Comparison of ENCODE assay signal across 7 cellular contexts in genomic region chr11:68206211-68206610, GRCh38. TPM values are rescaled to one million over a fixed set of nuclear protein-coding genes. Genes with fewer than 3 reads are reported as not detected.
DNase-seq lines count a peak whose midpoint lies in the region; ATAC-seq and TF ChIP-seq lines count a peak whose summit lies in the region.

No MANE protein-coding gene starts in this region.

- H3K4me3 Mint-ChIP-seq in chondrocyte (ENCODE audit: unreplicated experiment) = no peak overlapping the region

- H3K79me2 ChIP-seq in PC-3 (ENCODE audit: low read length) = peaks cover 98% of the 10 kb centered on the region

- WGBS in liver = 36% methylated on average over 5 of the region's 5 CpGs

- peaks cover 55% of the 10 kb centered on the region for H3K4me1 Mint-ChIP-seq in chondrocyte (ENCODE audit: low read depth)

- in situ Hi-C loops in G401 (cut with HindIII; ENCODE audit: low sequenced_read_pairs) = no loop called here

- H3K4me1 ChIP-seq in PC-3 (ENCODE audit: insufficient read depth, low read length) = peaks cover 7% of the 10 kb centered on the region
- H3K4me1 ChIP-seq in liver (ENCODE audit: control insufficient read depth in 4 of 4, insufficient read depth in 4 of 4, low read length in 3 of 4) = peaks cover 9 to 64% (median 32%) of the 10 kb centered on the region in 4 donors
- peaks cover 95% of the 10 kb centered on the region for H3K4me1 ChIP-seq in vagina

- H3K9me3 Mint-ChIP-seq in chondrocyte (ENCODE audit: low read depth) = no peaks in the 10 kb centered on the region

- POLR2A ChIA-PET in PC-3 (lab: Charles Lee; ENCODE audit: unreplicated experiment) = no interaction called here

- H3K4me3 ChIP-seq in PC-3 (ENCODE audit: low read length) = no peak overlapping the region
- H3K4me3 ChIP-seq in liver (ENCODE audit: low read depth in 1 of 3, low read length in 3 of 3) = no peak overlapping the region
- no peak overlapping the region for H3K4me3 ChIP-seq in vagina

- H3K9me2 ChIP-seq in PC-3 (replicated peaks; ENCODE audit: low read length) = no peaks in the 10 kb centered on the region

- H2AFZ ChIP-seq in PC-3 (ENCODE audit: low read length) = no peak overlapping the region

- H4K20me1 ChIP-seq in PC-3 (ENCODE audit: low read length) = peaks cover 60% of the 10 kb centered on the region

- ATAC-seq in PC-3 (peak; percentile 63), GM18502 (IDR thresholded peaks at IDR 0.05; ENCODE audit: poor library complexity, unreplicated experiment) (no peak)

- TF ChIP-seq POLR2A in vagina (IDR thresholded peaks at IDR 0.05) = no peak

- no peak overlapping the region for H3K4me2 ChIP-seq in PC-3 (ENCODE audit: low read length)

- CTCF ChIA-PET in PC-3 (lab: Charles Lee) = no interaction called here

- no peaks in the 10 kb centered on the region for H3K36me3 Mint-ChIP-seq in chondrocyte (ENCODE audit: low read depth)

- H3F3A ChIP-seq in PC-3 (ENCODE audit: low read length, unreplicated experiment) = peaks cover 3% of the 10 kb centered on the region

- BruUV-seq in PC-3 (replicated peaks; lab: Mats Ljungman, UMichigan) = no TSS peak

- H3K27ac ChIP-seq in PC-3 (ENCODE audit: low read length) (no peak overlapping the region), liver (ENCODE audit: low read depth in 1 of 2, low read length in 2 of 2) (peak overlapping the region in 1 of 2 donors; percentile 5), vagina (no peak overlapping the region)

- TF ChIP-seq CTCF in PC-3 (conservative IDR thresholded peaks at IDR 0.05; ENCODE audit: low read depth, low read length) (peak; percentile 90), chondrocyte (IDR thresholded peaks at IDR 0.05) (peak; percentile 87), liver (IDR thresholded peaks at IDR 0.05; ENCODE audit: low read depth, low read length, missing input control) (peak; percentile 76), vagina (IDR thresholded peaks at IDR 0.05) (peak; percentile 48 to 74 (median 54))

- H3K27me3 Mint-ChIP-seq in chondrocyte (ENCODE audit: low read depth) = no peaks in the 10 kb centered on the region

- H3K36me3 ChIP-seq in PC-3 (ENCODE audit: low read depth, low read length) = no peaks in the 10 kb centered on the region
- no peaks in the 10 kb centered on the region for H3K36me3 ChIP-seq in liver (ENCODE audit: control insufficient read depth in 4 of 4, insufficient read depth in 3 of 4, low read depth in 1 of 4, low read length in 3 of 4)
- H3K36me3 ChIP-seq in vagina = no peaks in the 10 kb centered on the region

- intact Hi-C loops in PC-3 (cut with micrococcal nuclease) = loop anchor here (5.0 kb wide), 1 partner anchor 129 kb away; no protein-coding TSS in a partner anchor
- intact Hi-C loops in vagina (cut with DNase I) = no loop called here

- H3K27ac Mint-ChIP-seq in chondrocyte (ENCODE audit: unreplicated experiment) = no peak overlapping the region

- H3K27me3 ChIP-seq in PC-3 (ENCODE audit: low read length) (no peaks in the 10 kb centered on the region), liver (ENCODE audit: control insufficient read depth in 4 of 4, insufficient read depth in 4 of 4, low read length in 3 of 4) (no peaks in the 10 kb centered on the region), vagina (no peaks in the 10 kb centered on the region)

- no peaks in the 10 kb centered on the region for H3K9me3 ChIP-seq in PC-3 (ENCODE audit: low read length)
- no peaks in the 10 kb centered on the region for H3K9me3 ChIP-seq in liver (ENCODE audit: control insufficient read depth in 4 of 4, low read length in 3 of 4)
- no peaks in the 10 kb centered on the region for H3K9me3 ChIP-seq in vagina

- H3K9ac ChIP-seq in PC-3 (ENCODE audit: low read length) (no peak overlapping the region), liver (ENCODE audit: low read depth in 1 of 2, low read length in 2 of 2) (no peak overlapping the region)

- DNase-seq in G401 (ENCODE audit: low spot score) = peak; percentile 83
- peak; percentile 80 to 86 for DNase-seq in Kasumi-1 (lab: John Stamatoyannopoulos, UW)
- peak; percentile 91 for DNase-seq in PC-3
- DNase-seq in chondrocyte (ENCODE audit: low spot score) = no peak
- DNase-seq in vagina (ENCODE audit: extremely low spot score in 2 of 2) = no peak

- peak; percentile 86 to 88 for TF ChIP-seq RAD21 in liver (IDR thresholded peaks at IDR 0.05)

TF ChIP-seq in liver, 16 proteins besides CTCF, POLR2A, EP300 and RAD21:
- TF ChIP-seq YY1 (IDR thresholded peaks at IDR 0.05) = no peak
- no peak for TF ChIP-seq TAF1 (conservative IDR thresholded peaks at IDR 0.05)
- TF ChIP-seq ATF3 (IDR thresholded peaks at IDR 0.05) = no peak
- TF ChIP-seq FOXA1 (IDR thresholded peaks at IDR 0.05) = no peak
- TF ChIP-seq RXRA (IDR thresholded peaks at IDR 0.05) = no peak
- TF ChIP-seq EGR1 (IDR thresholded peaks at IDR 0.05; ENCODE audit: low read depth in 2 of 2) = no peak
- no peak for TF ChIP-seq JUND (IDR thresholded peaks at IDR 0.05)
- no peak for TF ChIP-seq REST (IDR thresholded peaks at IDR 0.05)
- no peak for TF ChIP-seq GABPA (IDR thresholded peaks at IDR 0.05 in 1 of 2, conservative IDR thresholded peaks at IDR 0.05 in 1 of 2)
- TF ChIP-seq ZBTB33 (IDR thresholded peaks at IDR 0.05) = no peak

RNA-seq across cellular contexts. Expression of gene KMT5B, which starts 6.9 kb away (rescaled TPM):
- 5.6 and 11.4 TPM in 2 replicates for total RNA-seq in G401 (2014; rRNA removed; shearing (Covaris generic))
- 17.5 and 19.0 TPM in 2 replicates for total RNA-seq in PC-3 (2014; rRNA removed)
- total RNA-seq in chondrocyte = 40.8 to 44.4 TPM (median 41.2 TPM) in 3 replicates
- 10 to 100 TPM; 17.9 to 33.8 TPM for total RNA-seq in liver
- polyA plus RNA-seq in liver = 10 to 100 TPM in 1 of 2 donors, 1 to 10 TPM in 1; 8.7 to 11.7 TPM
- total RNA-seq in vagina = 35.4 TPM

Comparison
In these comparisons a context has a peak if more than half of its experiments do, and no peak if none do; other contexts are left out.
1. DNase-seq: peak in G401 (single experiment), Kasumi-1 (2 of 2) and PC-3 (single experiment); none in chondrocyte (single experiment) and vagina (0 of 2).
2. Peak in every context shown above with its lines, with median percentiles within 50 percentile points of each other: CTCF ChIP-seq.